16 cellular contexts compared by ENCODE assay signal in the genomic region with DNA sequence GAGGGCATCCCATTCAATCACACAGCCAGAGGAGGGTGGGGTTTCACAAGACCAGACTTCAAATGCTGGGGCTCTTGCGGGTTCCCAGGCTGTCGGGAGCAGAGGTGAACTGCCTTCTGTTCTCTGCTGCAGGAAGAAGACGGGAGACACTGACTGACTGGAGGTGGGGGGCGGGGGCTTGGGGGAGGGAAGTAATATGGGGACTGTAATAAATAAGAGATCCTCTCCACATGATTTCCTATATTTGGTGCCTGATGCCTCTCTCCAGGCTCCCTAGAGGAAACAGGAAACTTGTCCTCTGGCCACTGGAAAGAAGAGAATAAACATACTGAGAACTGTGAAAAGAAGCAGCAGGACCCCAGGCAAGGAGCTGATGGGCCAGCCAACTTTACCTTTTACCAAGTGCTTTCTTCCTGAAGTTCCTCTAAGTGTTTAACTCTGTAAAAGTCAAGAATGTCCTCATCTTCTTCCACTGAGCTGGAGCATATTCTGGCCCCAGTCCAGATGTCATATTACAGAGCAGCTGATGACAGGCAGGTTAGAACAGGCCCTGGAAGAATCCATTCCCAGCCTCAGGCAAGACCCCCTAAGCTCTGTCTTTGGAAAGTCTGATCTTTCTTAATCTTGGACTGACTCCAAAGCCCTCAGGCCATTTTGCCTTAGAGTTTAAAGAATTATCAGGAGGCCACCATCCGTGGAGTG. TPM values are rescaled to one million over a fixed set of nuclear protein-coding genes. Genes with fewer than 3 reads are reported as not detected.
DNase-seq lines count a peak whose midpoint lies in the region; ATAC-seq and TF ChIP-seq lines count a peak whose summit lies in the region.
"Had no signal": no experiment of that assay in that cellular context is flagged by ENCODE, and none has a peak within 500 bp of the region (broad histone marks: within the 10 kb centered on the region; RNA-seq: fewer than 3 reads in every experiment).

No MANE protein-coding gene starts in this region.

- H3K27ac ChIP-seq in esophagus muscularis mucosa (replicated peaks in 1 of 4) (peak overlapping the region in 1 of 4 donors; percentile 7), MM.1S (ENCODE audit: low read length) (no peak overlapping the region)
- H3K27ac ChIP-seq: 22Rv1, transverse colon had no signal

- no peaks in the 10 kb centered on the region for H3K9me3 Mint-ChIP-seq in activated naive CD4-positive, alpha-beta T cell treated with anti-CD3 and anti-CD28 coated beads, Interleukin-2, amount 50 U/mL, for 72 hours
- H3K9me3 Mint-ChIP-seq: activated CD4-positive, alpha-beta memory T cell treated with anti-CD3 and anti-CD28 coated beads, Interleukin-2, amount 10 ng/mL, durations not matched to agents 7 days and 5 days; CD8-positive, alpha-beta T cell; natural killer cell had no signal

- H4K20me1 ChIP-seq in MM.1S (ENCODE audit: insufficient read depth, low read length) = no peaks in the 10 kb centered on the region

- DNase-seq in NCI-H1417 (lab: John Stamatoyannopoulos, UW) (peak in 2 of 3 experiments; percentile 56 to 82), NCI-H1417 treated with DMSO at 0.1 percent for 48 hours (lab: John Stamatoyannopoulos, UW) (no peak), NCI-H2171 treated with DMSO at 0.1 percent for 48 hours (lab: John Stamatoyannopoulos, UW) (peak; percentile 84), esophagus muscularis mucosa (ENCODE audit: extremely low spot score) (no peak), renal cortical epithelial cell (ENCODE audit: low read depth) (peak; percentile 26), NCI-H2196 treated with DMSO at 0.1 percent for 48 hours (lab: John Stamatoyannopoulos, UW; ENCODE audit: unreplicated experiment) (no peak), MM.1S (no peak)
- DNase-seq in activated naive CD4-positive, alpha-beta T cell treated with anti-CD3 and anti-CD28 coated beads, Interleukin-2, amount 50 U/mL, for 72 hours (ENCODE audit: low spot score in 2 of 2) = no peak
- DNase-seq: activated CD4-positive, alpha-beta memory T cell treated with anti-CD3 and anti-CD28 coated beads, Interleukin-2, amount 10 ng/mL, durations not matched to agents 7 days and 5 days; CD8-positive, alpha-beta T cell; natural killer cell; NCI-H1048; transverse colon had no signal

- 44% methylated on average over 5 of the region's 5 CpGs for WGBS in esophagus muscularis mucosa

- H3K27me3 ChIP-seq in esophagus muscularis mucosa (no peaks in the 10 kb centered on the region), MM.1S (replicated peaks; ENCODE audit: insufficient read depth, low read length) (no peaks in the 10 kb centered on the region)
- H3K27me3 ChIP-seq: transverse colon had no signal

- TF ChIP-seq CTCF in esophagus muscularis mucosa (IDR thresholded peaks at IDR 0.05) = no peak
- no peak for TF ChIP-seq CTCF in MM.1S (IDR thresholded peaks at IDR 0.05; ENCODE audit: low read length)

- TF ChIP-seq EP300 in esophagus muscularis mucosa (IDR thresholded peaks at IDR 0.05) = no peak

- no peaks in the 10 kb centered on the region for H3K36me3 ChIP-seq in esophagus muscularis mucosa
- H3K36me3 ChIP-seq in MM.1S (replicated peaks; ENCODE audit: insufficient read depth, low read length) = no peaks in the 10 kb centered on the region
- H3K36me3 ChIP-seq: transverse colon had no signal

- H3K9me3 ChIP-seq in esophagus muscularis mucosa (no peaks in the 10 kb centered on the region), MM.1S (replicated peaks; ENCODE audit: insufficient read depth, low read length) (no peaks in the 10 kb centered on the region)
- H3K9me3 ChIP-seq: transverse colon had no signal

- no peak for ATAC-seq in activated naive CD4-positive, alpha-beta T cell treated with anti-CD3 and anti-CD28 coated beads, Interleukin-2, amount 50 U/mL, for 72 hours
- ATAC-seq: CD8-positive, alpha-beta T cell; natural killer cell had no signal

- no peaks in the 10 kb centered on the region for H3K36me3 Mint-ChIP-seq in activated naive CD4-positive, alpha-beta T cell treated with anti-CD3 and anti-CD28 coated beads, Interleukin-2, amount 50 U/mL, for 72 hours
- H3K36me3 Mint-ChIP-seq: CD8-positive, alpha-beta T cell; natural killer cell had no signal

- H3K79me2 ChIP-seq in MM.1S (ENCODE audit: low read length) = no peaks in the 10 kb centered on the region

- intact Hi-C loops in esophagus muscularis mucosa (cut with DNase I) = no loop called here

- no peak overlapping the region for H2AFZ ChIP-seq in MM.1S (ENCODE audit: low read length)

- no peaks in the 10 kb centered on the region for H3K9me2 ChIP-seq in MM.1S (replicated peaks; ENCODE audit: insufficient read depth, low read length)

- H3K27ac Mint-ChIP-seq in activated naive CD4-positive, alpha-beta T cell treated with anti-CD3 and anti-CD28 coated beads, Interleukin-2, amount 50 U/mL, for 72 hours = no peak overlapping the region
- H3K27ac Mint-ChIP-seq: activated CD4-positive, alpha-beta memory T cell treated with anti-CD3 and anti-CD28 coated beads, Interleukin-2, amount 10 ng/mL, durations not matched to agents 7 days and 5 days; CD8-positive, alpha-beta T cell; natural killer cell had no signal

- H3K4me2 ChIP-seq in MM.1S (ENCODE audit: low read depth, low read length) = no peak overlapping the region
- H3K4me2 ChIP-seq: smooth muscle cell had no signal

- no peaks in the 10 kb centered on the region for H3F3A ChIP-seq in MM.1S (ENCODE audit: insufficient read depth, low read length)

- no peak for TF ChIP-seq POLR2A in esophagus muscularis mucosa (IDR thresholded peaks at IDR 0.05; ENCODE audit: low read depth)

- no peak overlapping the region for H3K9ac ChIP-seq in MM.1S (ENCODE audit: low read length)

- H3K4me1 ChIP-seq in esophagus muscularis mucosa (no peaks in the 10 kb centered on the region), MM.1S (ENCODE audit: low read length) (no peaks in the 10 kb centered on the region)

- H3K4me3 ChIP-seq in esophagus muscularis mucosa (peak overlapping the region in 3 of 4 donors; percentile 8 to 32 (median 31)), MM.1S (ENCODE audit: low read length) (no peak overlapping the region)
- H3K4me3 ChIP-seq: smooth muscle cell, transverse colon had no signal

RNA-seq across cellular contexts. Expression of a gene that starts 33.2 kb away (rescaled TPM):
- total RNA-seq in esophagus muscularis mucosa (10 to 100 TPM; 17.0 to 37.8 (median 29.1) TPM), renal cortical epithelial cell (0.17 and 0.70 TPM in 2 replicates)
- not detected for total RNA-seq in activated naive CD4-positive, alpha-beta T cell treated with anti-CD3 and anti-CD28 coated beads, Interleukin-2, amount 50 U/mL, for 72 hours
- total RNA-seq: activated CD4-positive, alpha-beta memory T cell treated with anti-CD3 and anti-CD28 coated beads, Interleukin-2, amount 10 ng/mL, durations not matched to agents 7 days and 5 days; CD8-positive, alpha-beta T cell; natural killer cell; T-helper 2 cell treated with Interferon-gamma antibody and Interleukin-4, amounts not matched to agents 100 ng/mL and 5 ng/mL, for 36 hours had no signal

Comparison
In these comparisons a context has a peak if more than half of its experiments do, and no peak if none do; other contexts are left out.
1. DNase-seq: peak in NCI-H1417 (2 of 3), NCI-H2171 treated with DMSO at 0.1 percent for 48 hours (single experiment) and renal cortical epithelial cell (single experiment); none in NCI-H1417 treated with DMSO at 0.1 percent for 48 hours (single experiment), esophagus muscularis mucosa (single experiment), NCI-H2196 treated with DMSO at 0.1 percent for 48 hours (single experiment), MM.1S (single experiment) and activated naive CD4-positive, alpha-beta T cell treated with anti-CD3 and anti-CD28 coated beads, Interleukin-2, amount 50 U/mL, for 72 hours (0 of 2).
2. RNA of a gene that starts 33.2 kb away (total RNA-seq): 17.0 to 37.8 TPM in esophagus muscularis mucosa; 0.17 to 0.70 TPM in renal cortical epithelial cell and not detected in activated naive CD4-positive, alpha-beta T cell treated with anti-CD3 and anti-CD28 coated beads, Interleukin-2, amount 50 U/mL, for 72 hours; every median in the first group is over 10 times any median in the second.